Comparison of ENCODE assay signal across 10 cellular contexts in genomic region chr12:116454950-116455447, GRCh38.
A peak's percentile ranks its signal among the peaks of the same experiment; 100 is the strongest.
DNase-seq lines count a peak whose midpoint lies in the region; ATAC-seq, FAIRE-seq and TF ChIP-seq lines count a peak whose summit lies in the region.
"Had no signal": no experiment of that assay in that cellular context is flagged by ENCODE, and none has a peak within 500 bp of the region (broad histone marks: within the 10 kb centered on the region; RNA-seq: fewer than 3 reads in every experiment).

No MANE protein-coding gene starts in this region.

- H2AK5ac ChIP-seq in H1 (ENCODE audit: low read depth, low read length): peak overlapping the region; percentile 65; the same call in 1 of the 2 replicates

- H3K4me3 ChIP-seq in H1 (ENCODE audit: extremely low read depth in 1 of 4, insufficient read depth in 2 of 4, low read depth in 3 of 4, low read length in 4 of 4) (no peak overlapping the region), mucosa of rectum (ENCODE audit: low read length in 2 of 2) (no peak overlapping the region), aorta (ENCODE audit: low read length in 2 of 2) (no peak overlapping the region)

- no peak overlapping the region for H3K27ac ChIP-seq in H1 (ENCODE audit: low read depth, low read length)
- peak overlapping the region; percentile 61 to 80 for H3K27ac ChIP-seq in mucosa of rectum (ENCODE audit: low read depth in 2 of 2, low read length in 2 of 2)
- peak overlapping the region; percentile 64 to 90 for H3K27ac ChIP-seq in aorta (ENCODE audit: low read depth in 1 of 2, low read length in 2 of 2)

- no peak for TF ChIP-seq CTCF in H1 (IDR thresholded peaks at IDR 0.05; ENCODE audit: control extremely low read depth in 1 of 3, insufficient read depth in 1 of 3, low read depth in 1 of 3, low read length in 3 of 3)

- no peaks in the 10 kb centered on the region for H3K79me1 ChIP-seq in H1 (ENCODE audit: low read depth, low read length)

- H3K23me2 ChIP-seq in H1 (ENCODE audit: low read depth, low read length): no peaks in the 10 kb centered on the region

- no peaks in the 10 kb centered on the region for H3K79me2 ChIP-seq in H1 (ENCODE audit: control insufficient read depth in 1 of 2, insufficient read depth in 2 of 2, low read length in 2 of 2)

- no peaks in the 10 kb centered on the region for H3K36me3 Mint-ChIP-seq in activated CD8-positive, alpha-beta T cell treated with anti-CD3 and anti-CD28 coated beads, Interleukin-2, amount 10 ng/mL, durations not matched to agents 7 days and 5 days (ENCODE audit: low read depth)

- H3K4me1 ChIP-seq in H1 (replicated peaks in 1 of 4; ENCODE audit: control insufficient read depth in 3 of 4, insufficient read depth in 4 of 4, low read length in 3 of 4) (peaks cover 0 to 13% (median 2%) of the 10 kb centered on the region in 4 experiments; a peak in 5 of 7 replicates), mucosa of rectum (ENCODE audit: control insufficient read depth in 2 of 2, insufficient read depth in 2 of 2, low read length in 2 of 2) (peaks cover 12 to 18% of the 10 kb centered on the region in 2 donors), aorta (ENCODE audit: control insufficient read depth in 1 of 2, insufficient read depth in 2 of 2, low read length in 2 of 2) (peaks cover 0 to 2% of the 10 kb centered on the region in 2 donors)

- H3K36me3 ChIP-seq in H1 (ENCODE audit: control insufficient read depth in 2 of 4, insufficient read depth in 4 of 4, low read length in 3 of 4): no peaks in the 10 kb centered on the region
- H3K36me3 ChIP-seq in mucosa of rectum (ENCODE audit: control insufficient read depth in 2 of 2, insufficient read depth in 2 of 2, low read length in 2 of 2): no peaks in the 10 kb centered on the region
- no peaks in the 10 kb centered on the region for H3K36me3 ChIP-seq in aorta (ENCODE audit: control insufficient read depth in 1 of 2, insufficient read depth in 2 of 2, low read length in 1 of 2)

- CTCF ChIA-PET in H1 (lab: Charles Lee; ENCODE audit: partially characterized antibody): interaction anchor here (1.2 to 1.5 kb wide), 4 partner anchors 10 to 33 kb away, joined by 3 to 5 read pairs (median 4); no protein-coding TSS in a partner anchor
- CTCF ChIA-PET in activated CD8-positive, alpha-beta T cell treated with anti-CD3 and anti-CD28 coated beads, Interleukin-2, amount 10 ng/mL, durations not matched to agents 7 days and 5 days (lab: Charles Lee): no interaction called here

- no peak overlapping the region for H3K27ac Mint-ChIP-seq in activated CD8-positive, alpha-beta T cell treated with anti-CD3 and anti-CD28 coated beads, Interleukin-2, amount 10 ng/mL, durations not matched to agents 7 days and 5 days

- TF ChIP-seq EP300 in H1 (IDR thresholded peaks at IDR 0.05; ENCODE audit: borderline replicate concordance in 1 of 2, low read depth in 2 of 2, low read length in 2 of 2): no peak

- no peak overlapping the region for H3K23ac ChIP-seq in H1 (ENCODE audit: insufficient read length)

- intact Hi-C loops in Right ventricle myocardium inferior (cut with DNase I): loop anchor here (10.0 kb wide), 1 partner anchor 240 kb away; no protein-coding TSS in a partner anchor
- intact Hi-C loops in cardiac septum (cut with DNase I): loop anchor here (5.0 to 10.0 kb wide), 2 partner anchors 82 to 140 kb away; no protein-coding TSS in a partner anchor
- intact Hi-C loops in aorta (cut with DNase I): loop anchor here (5.0 to 10.0 kb wide), 2 partner anchors 72 to 140 kb away; no protein-coding TSS in a partner anchor

- no peak overlapping the region for H4K91ac ChIP-seq in H1 (replicated peaks; ENCODE audit: insufficient read length, low read length)

- H4K5ac ChIP-seq in H1 (ENCODE audit: insufficient read length, low read depth, low read length): no peak overlapping the region

- 77% methylated on average over 7 of the region's 7 CpGs; no CpG with 5 or more reads in 1 of the 2 experiments for WGBS in H1 (ENCODE audit: extremely low coverage in 1 of 2, insufficient coverage in 1 of 2, insufficient read length in 1 of 2, insufficient replicate concordance in 2 of 2, low coverage in 1 of 2, low lambda C conversion rate in 2 of 2, missing lambda C conversion rate in 1 of 2), 2 experiments
- WGBS in aorta, 2 donors: 33 to 38% methylated on average over 7 of the region's 7 CpGs

- no peak overlapping the region for H3K4ac ChIP-seq in H1 (replicated peaks; ENCODE audit: insufficient read length, low read depth, low read length)

- FAIRE-seq in H1 (lab: Jason Lieb, UNC): no peak
- FAIRE-seq: A204.1 had no signal

- 0 out of 2 replicates have a peak overlapping the region, but pooled peaks have one; percentile 61 for H2BK15ac ChIP-seq in H1 (ENCODE audit: low read length)

- DNase-seq in Right ventricle myocardium inferior (ENCODE audit: missing footprints) (no peak), cardiac septum (ENCODE audit: low spot score) (no peak), H1 (ENCODE audit: low read depth in 1 of 2, low spot score in 2 of 2) (no peak), aorta (no peak), NCI-H345 (lab: John Stamatoyannopoulos, UW) (no peak)
- no peak for DNase-seq in activated CD8-positive, alpha-beta T cell treated with anti-CD3 and anti-CD28 coated beads, Interleukin-2, amount 10 ng/mL, durations not matched to agents 7 days and 5 days
- DNase-seq: activated CD4-positive, alpha-beta T cell treated with anti-CD3 and anti-CD28 coated beads, Interleukin-2, amount 50 U/mL, for 1 hour had no signal

- peak overlapping the region; percentile 68 for H2BK12ac ChIP-seq in H1 (ENCODE audit: low read depth, low read length)

- no peak overlapping the region; the same call in 1 of the 2 replicates for H3K18ac ChIP-seq in H1 (ENCODE audit: extremely low read depth, low read length)

- H2BK120ac ChIP-seq in H1 (replicated peaks; ENCODE audit: low read depth, low read length): no peak overlapping the region

- H3K27me3 ChIP-seq in H1 (replicated peaks in 1 of 4; ENCODE audit: control insufficient read depth in 3 of 4, extremely low read depth in 1 of 4, insufficient read depth in 3 of 4, low read length in 3 of 4): no peaks in the 10 kb centered on the region
- H3K27me3 ChIP-seq in mucosa of rectum (ENCODE audit: control insufficient read depth in 2 of 2, insufficient read depth in 2 of 2, low read length in 2 of 2): no peaks in the 10 kb centered on the region
- no peaks in the 10 kb centered on the region for H3K27me3 ChIP-seq in aorta (ENCODE audit: control insufficient read depth in 1 of 2, insufficient read depth in 2 of 2, low read length in 1 of 2)

- POLR2A ChIA-PET in H1 (lab: Charles Lee; ENCODE audit: partially characterized antibody): interaction anchor here (0.7 kb wide), 1 partner anchor 172 kb away, joined by 3 read pairs; no protein-coding TSS in a partner anchor
- POLR2A ChIA-PET in activated CD8-positive, alpha-beta T cell treated with anti-CD3 and anti-CD28 coated beads, Interleukin-2, amount 10 ng/mL, durations not matched to agents 7 days and 5 days (lab: Charles Lee): no interaction called here

- H3K27me3 Mint-ChIP-seq in activated CD8-positive, alpha-beta T cell treated with anti-CD3 and anti-CD28 coated beads, Interleukin-2, amount 10 ng/mL, durations not matched to agents 7 days and 5 days (ENCODE audit: low read depth): peaks cover 5% of the 10 kb centered on the region

- 0 out of 2 replicates have a peak overlapping the region, but pooled peaks have one; percentile 45 for H2AFZ ChIP-seq in H1 (ENCODE audit: low read length)

- no peak overlapping the region for H2BK20ac ChIP-seq in H1 (ENCODE audit: low read length)

- no peak for TF ChIP-seq POLR2A in H1 (IDR thresholded peaks at IDR 0.05; ENCODE audit: control extremely low read depth in 1 of 2, low read depth in 2 of 2, low read length in 2 of 2)

- no peak overlapping the region for H2BK5ac ChIP-seq in H1 (ENCODE audit: low read depth, low read length)

- no peaks in the 10 kb centered on the region for H3K9me3 ChIP-seq in H1 (ENCODE audit: insufficient read depth in 2 of 2, low read depth in 1 of 2, low read length in 1 of 2)
- H3K9me3 ChIP-seq in mucosa of rectum (ENCODE audit: control insufficient read depth in 2 of 2, low read length in 2 of 2): no peaks in the 10 kb centered on the region
- H3K9me3 ChIP-seq in aorta (ENCODE audit: control insufficient read depth, low read length): no peaks in the 10 kb centered on the region

- TF ChIP-seq RAD21 in H1 (IDR thresholded peaks at IDR 0.05 in 1 of 2, conservative IDR thresholded peaks at IDR 0.05 in 1 of 2; ENCODE audit: low read depth in 2 of 2, low read length in 2 of 2): no peak

- H3K4me1 Mint-ChIP-seq in activated CD8-positive, alpha-beta T cell treated with anti-CD3 and anti-CD28 coated beads, Interleukin-2, amount 10 ng/mL, durations not matched to agents 7 days and 5 days (ENCODE audit: low read depth): peaks cover 4% of the 10 kb centered on the region

- H3K9ac ChIP-seq in H1 (replicated peaks in 1 of 4; ENCODE audit: extremely low read depth in 1 of 4, low read depth in 3 of 4, low read length in 3 of 4) (no peak overlapping the region), mucosa of rectum (ENCODE audit: low read depth in 1 of 2, low read length in 2 of 2) (peak overlapping the region in 1 of 2 donors; percentile 52)

- H3K14ac ChIP-seq in H1 (ENCODE audit: insufficient read length): no peak overlapping the region

- ATAC-seq in Right ventricle myocardium inferior (peak; percentile 9), aorta (ENCODE audit: low FRiP score) (no peak), HG03342 (IDR thresholded peaks at IDR 0.05; ENCODE audit: unreplicated experiment) (no peak)
- no peak for ATAC-seq in activated CD8-positive, alpha-beta T cell treated with anti-CD3 and anti-CD28 coated beads, Interleukin-2, amount 10 ng/mL, durations not matched to agents 7 days and 5 days

- H4K8ac ChIP-seq in H1 (ENCODE audit: extremely low read depth, insufficient read depth, low read length): no peak overlapping the region

- H3K4me3 Mint-ChIP-seq in activated CD8-positive, alpha-beta T cell treated with anti-CD3 and anti-CD28 coated beads, Interleukin-2, amount 10 ng/mL, durations not matched to agents 7 days and 5 days: no peak overlapping the region

- H3K56ac ChIP-seq in H1 (replicated peaks; ENCODE audit: insufficient read length, low read depth, low read length): no peak overlapping the region

- H3K9me3 Mint-ChIP-seq in activated CD8-positive, alpha-beta T cell treated with anti-CD3 and anti-CD28 coated beads, Interleukin-2, amount 10 ng/mL, durations not matched to agents 7 days and 5 days (ENCODE audit: insufficient read depth): no peaks in the 10 kb centered on the region

- H3K4me2 ChIP-seq in H1 (ENCODE audit: insufficient read depth in 1 of 2, low read depth in 2 of 2, low read length in 2 of 2): no peak overlapping the region

- H4K20me1 ChIP-seq in H1 (replicated peaks in 1 of 2; ENCODE audit: control insufficient read depth in 1 of 2, insufficient read depth in 2 of 2, low read length in 2 of 2): no peaks in the 10 kb centered on the region

TF ChIP-seq in H1, 55 proteins besides CTCF, POLR2A, EP300 and RAD21 (continues in another document):
- TF ChIP-seq EGR1 (IDR thresholded peaks at IDR 0.05; ENCODE audit: borderline replicate concordance, low read depth, low read length): no peak
- no peak for TF ChIP-seq KDM5A (IDR thresholded peaks at IDR 0.05; ENCODE audit: low read length)
- TF ChIP-seq SP1 (IDR thresholded peaks at IDR 0.05; ENCODE audit: low read depth, low read length): no peak
